ENCODE assay signal across 21 cellular contexts in the genomic region with DNA sequence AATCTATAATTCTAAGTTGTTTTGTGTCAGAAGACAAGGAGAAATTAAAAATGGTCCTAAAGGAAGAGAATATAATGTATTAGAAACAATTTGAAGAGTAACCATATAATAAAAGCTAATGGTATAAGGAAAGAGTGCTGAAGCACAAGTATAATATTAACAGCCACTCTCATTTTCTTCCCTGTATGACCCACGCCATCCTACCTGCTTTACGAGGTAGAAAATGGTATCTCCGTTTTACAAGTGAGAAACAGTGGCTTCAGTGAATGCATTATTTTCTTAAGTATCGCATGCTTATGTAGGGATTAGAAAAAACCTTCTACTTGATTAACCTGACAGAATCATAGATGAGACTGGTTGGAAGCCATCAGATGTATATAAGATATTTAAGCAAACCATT.
"Had no signal": no experiment of that assay in that cellular context is flagged by ENCODE, and none has a peak within 500 bp of the region (broad histone marks: within the 10 kb centered on the region; RNA-seq: fewer than 3 reads in every experiment).

No MANE protein-coding gene starts in this region.

- H3K27me3 ChIP-seq: dorsolateral prefrontal cortex, esophagus muscularis mucosa, foreskin keratinocyte, gastroesophageal sphincter, heart left ventricle, hepatocyte, left lung had no signal

- H3K27ac ChIP-seq: coronary artery, dorsolateral prefrontal cortex, esophagus muscularis mucosa, foreskin keratinocyte, gastroesophageal sphincter, heart left ventricle, hepatocyte, left lung, lower lobe of right lung had no signal

- H3K4me3 ChIP-seq: coronary artery, dorsolateral prefrontal cortex, esophagus muscularis mucosa, gastroesophageal sphincter, heart left ventricle, hepatocyte, left lung, lower lobe of right lung had no signal

- H3K36me3 ChIP-seq: esophagus muscularis mucosa, gastroesophageal sphincter, heart left ventricle, left lung, lower lobe of right lung had no signal

- H3K9me3 ChIP-seq: esophagus muscularis mucosa had no signal

- DNase-seq: dermis blood vessel endothelial cell; dorsolateral prefrontal cortex; effector CD4-positive, alpha-beta T cell; effector memory CD4-positive, alpha-beta T cell; foreskin keratinocyte; heart left ventricle; hypothalamus; immature natural killer cell; islet precursor cell; kidney; kidney glomerular epithelial cell; left cardiac atrium; left lung; left ventricle myocardium superior; lower lobe of right lung; mesendoderm; midbrain had no signal

- H3K4me1 ChIP-seq: esophagus muscularis mucosa, foreskin keratinocyte, gastroesophageal sphincter, heart left ventricle, left lung, lower lobe of right lung had no signal

- H3K36me3 Mint-ChIP-seq: immature natural killer cell had no signal

- H3K4me1 Mint-ChIP-seq: immature natural killer cell had no signal

- H3K4me3 Mint-ChIP-seq: immature natural killer cell had no signal
